Comparison of ENCODE assay signal across 22 cellular contexts in genomic region chr16:86086471-86086870, GRCh38.
DNase-seq lines count a peak whose midpoint lies in the region; TF ChIP-seq lines count a peak whose summit lies in the region.
"Had no signal": no experiment of that assay in that cellular context is flagged by ENCODE, and none has a peak within 500 bp of the region (broad histone marks: within the 10 kb centered on the region; RNA-seq: fewer than 3 reads in every experiment).

No MANE protein-coding gene starts in this region.

- H3K27ac ChIP-seq in sigmoid colon, result no peak overlapping the region
- H3K27ac ChIP-seq in prostate gland, result no peak overlapping the region
- H3K27ac ChIP-seq: 22Rv1 had no signal

- peak overlapping the region; percentile 15 for H3K27ac Mint-ChIP-seq in T-helper 1 cell treated with Interleukin-12 subunit alpha and Interleukin-12 subunit beta and Interleukin-4 antibody, amounts not matched to agents 30 μg/mL and 1 μg/mL, for 36 hours
- no peak overlapping the region for H3K27ac Mint-ChIP-seq in chondrocyte (ENCODE audit: unreplicated experiment)

- DNase-seq in T-helper 1 cell (no peak), chondrocyte (ENCODE audit: low spot score) (peak; percentile 38), sigmoid colon (peak; percentile 19), EL (no peak), prostate gland (ENCODE audit: low spot score) (no peak), glomerular visceral epithelial cell (ENCODE audit: extremely low spot score) (no peak)
- DNase-seq in Jurkat, Clone E6-1 (ENCODE audit: low read depth, low spot score), result peak; percentile 62
- DNase-seq: ACHN, C1 segment of cervical spinal cord, GDM1, GOT3, HCEC 1CT, Karpas-422, NCI-H1694, NCI-H2107, NCI-H446 treated with DMSO at 0.1 percent for 48 hours, NCI-H526 treated with DMSO at 0.1 percent for 48 hours, PC-3, RPMI8226, SIG-M5 had no signal

- H3K4me1 Mint-ChIP-seq in T-helper 1 cell treated with Interleukin-12 subunit alpha and Interleukin-12 subunit beta and Interleukin-4 antibody, amounts not matched to agents 30 μg/mL and 1 μg/mL, for 36 hours (ENCODE audit: low read depth), result peaks cover 15% of the 10 kb centered on the region
- no peaks in the 10 kb centered on the region for H3K4me1 Mint-ChIP-seq in chondrocyte (ENCODE audit: low read depth)

- H3K36me3 Mint-ChIP-seq in T-helper 1 cell treated with Interleukin-12 subunit alpha and Interleukin-12 subunit beta and Interleukin-4 antibody, amounts not matched to agents 30 μg/mL and 1 μg/mL, for 36 hours (ENCODE audit: low read depth), result no peaks in the 10 kb centered on the region
- H3K36me3 Mint-ChIP-seq in chondrocyte (ENCODE audit: low read depth), result no peaks in the 10 kb centered on the region

- H3K9me3 ChIP-seq in sigmoid colon (no peaks in the 10 kb centered on the region), prostate gland (no peaks in the 10 kb centered on the region)

- H3K4me3 ChIP-seq in Jurkat, Clone E6-1 (ENCODE audit: low read length), result peak overlapping the region; percentile 11
- H3K4me3 ChIP-seq in sigmoid colon (no peak overlapping the region), prostate gland (no peak overlapping the region)

- H3K27me3 ChIP-seq in sigmoid colon (no peaks in the 10 kb centered on the region), prostate gland (replicated peaks; ENCODE audit: insufficient read depth) (no peaks in the 10 kb centered on the region)

- H3K36me3 ChIP-seq in sigmoid colon (no peaks in the 10 kb centered on the region), prostate gland (no peaks in the 10 kb centered on the region)

- intact Hi-C loops in sigmoid colon (cut with DNase I), result no loop called here
- intact Hi-C loops in prostate gland (cut with DNase I), result no loop called here

- TF ChIP-seq EP300 in sigmoid colon (IDR thresholded peaks at IDR 0.05), result no peak

- no peak for TF ChIP-seq POLR2A in sigmoid colon (IDR thresholded peaks at IDR 0.05)
- TF ChIP-seq POLR2A in prostate gland (IDR thresholded peaks at IDR 0.05), result no peak

- no peak overlapping the region for H3K4me3 Mint-ChIP-seq in T-helper 1 cell treated with Interleukin-12 subunit alpha and Interleukin-12 subunit beta and Interleukin-4 antibody, amounts not matched to agents 30 μg/mL and 1 μg/mL, for 36 hours
- H3K4me3 Mint-ChIP-seq in chondrocyte (ENCODE audit: unreplicated experiment), result no peak overlapping the region

- peaks cover 4% of the 10 kb centered on the region for H3K27me3 Mint-ChIP-seq in T-helper 1 cell treated with Interleukin-12 subunit alpha and Interleukin-12 subunit beta and Interleukin-4 antibody, amounts not matched to agents 30 μg/mL and 1 μg/mL, for 36 hours (ENCODE audit: low read depth)
- peaks cover 41% of the 10 kb centered on the region for H3K27me3 Mint-ChIP-seq in chondrocyte (ENCODE audit: low read depth)

- TF ChIP-seq CTCF in chondrocyte (IDR thresholded peaks at IDR 0.05) (no peak), sigmoid colon (IDR thresholded peaks at IDR 0.05) (no peak), prostate gland (IDR thresholded peaks at IDR 0.05) (no peak)

- 87 to 88% methylated on average over 7 of the region's 7 CpGs for WGBS in sigmoid colon, 2 donors
- 83% methylated on average over 7 of the region's 7 CpGs for WGBS in prostate gland

- no peaks in the 10 kb centered on the region for H3K9me3 Mint-ChIP-seq in T-helper 1 cell treated with Interleukin-12 subunit alpha and Interleukin-12 subunit beta and Interleukin-4 antibody, amounts not matched to agents 30 μg/mL and 1 μg/mL, for 36 hours
- no peaks in the 10 kb centered on the region for H3K9me3 Mint-ChIP-seq in chondrocyte (ENCODE audit: low read depth)

- H3K4me1 ChIP-seq in sigmoid colon (no peaks in the 10 kb centered on the region), prostate gland (replicated peaks) (no peaks in the 10 kb centered on the region)

Comparison
In these comparisons a context has a peak if more than half of its experiments do, and no peak if none do; other contexts are left out.
1. DNase-seq: peak in Jurkat, Clone E6-1 (single experiment), chondrocyte (single experiment) and sigmoid colon (single experiment); none in T-helper 1 cell (0 of 5), EL (single experiment), prostate gland (single experiment) and glomerular visceral epithelial cell (single experiment).